ENCODE assay signal across 9 cellular contexts in genomic region chr3:171269557-171269956, GRCh38.
A peak's percentile ranks its signal among the peaks of the same experiment; 100 is the strongest.
DNase-seq lines count a peak whose midpoint lies in the region; ATAC-seq and TF ChIP-seq lines count a peak whose summit lies in the region.
"Had no signal": no experiment of that assay in that cellular context is flagged by ENCODE, and none has a peak within 500 bp of the region (broad histone marks: within the 10 kb centered on the region; RNA-seq: fewer than 3 reads in every experiment).

No MANE protein-coding gene starts in this region.

- POLR2A ChIA-PET in GM10248 (lab: Yijun Ruan, JAX), result no interaction called here

- CTCF ChIA-PET in GM10248 (lab: Yijun Ruan, JAX), result interaction anchor here (1.0 to 4.8 kb wide), 11 partner anchors 10 to 112 kb away, joined by 3 to 34 read pairs (median 5); no protein-coding TSS in a partner anchor

- no peaks in the 10 kb centered on the region for H3K9me3 Mint-ChIP-seq in immature natural killer cell

- H3K36me3 Mint-ChIP-seq in immature natural killer cell, result peaks cover 0 to under 1% (median 0%) of the 10 kb centered on the region in 3 donors

- peak overlapping the region; percentile 7 to 60 (median 54) for H3K4me3 Mint-ChIP-seq in immature natural killer cell

- intact Hi-C loops in heart left ventricle (cut with DNase I), result no loop called here

- no peak for TF ChIP-seq POLR2A in heart left ventricle (IDR thresholded peaks at IDR 0.05)

- H3K27me3 ChIP-seq in heart left ventricle, result no peaks in the 10 kb centered on the region
- H3K27me3 ChIP-seq: adrenal gland had no signal

- ATAC-seq in GM18867 (IDR thresholded peaks at IDR 0.05; ENCODE audit: unreplicated experiment) (peak; percentile 35), GM21717 (IDR thresholded peaks at IDR 0.05; ENCODE audit: unreplicated experiment) (peak; percentile 44), heart left ventricle (no peak)

- peaks cover 0 to 46% (median 32%) of the 10 kb centered on the region in 12 donors for H3K4me1 ChIP-seq in heart left ventricle

- no peaks in the 10 kb centered on the region for H3K9me3 ChIP-seq in heart left ventricle
- H3K9me3 ChIP-seq: adrenal gland had no signal

- no peak overlapping the region for H3K4me3 ChIP-seq in heart left ventricle
- H3K4me3 ChIP-seq: adrenal gland had no signal

- H3K27ac ChIP-seq in heart left ventricle, result peak overlapping the region in 1 of 12 donors; percentile 27
- H3K27ac ChIP-seq: adrenal gland had no signal

- H3K4me1 Mint-ChIP-seq in immature natural killer cell, result peaks cover 62 to 93% of the 10 kb centered on the region in 2 donors

- DNase-seq in M059J (ENCODE audit: low read depth), result peak; percentile 47
- DNase-seq in immature natural killer cell, result peak in 1 of 3 donors; percentile 17
- no peak for DNase-seq in heart left ventricle
- no peak for DNase-seq in GM10248 (ENCODE audit: extremely low spot score)
- no peak for DNase-seq in stimulated activated CD4-positive, alpha-beta T cell treated with anti-CD3 and anti-CD28 coated beads, Interleukin-2, amount 100 ng/mL, for 24 hours
- DNase-seq: adrenal gland, NCI-H1105 treated with DMSO at 0.1 percent for 48 hours had no signal

- H3K27me3 Mint-ChIP-seq in immature natural killer cell (ENCODE audit: low read depth in 3 of 3), result peaks cover 0 to 4% (median 0%) of the 10 kb centered on the region in 3 donors

- TF ChIP-seq CTCF in heart left ventricle (IDR thresholded peaks at IDR 0.05), result no peak
- no peak for TF ChIP-seq CTCF in GM10248 (IDR thresholded peaks at IDR 0.05; ENCODE audit: control extremely low read depth, extremely low read depth, low read depth, missing control alignments)

- H3K36me3 ChIP-seq in heart left ventricle, result no peaks in the 10 kb centered on the region
- H3K36me3 ChIP-seq: adrenal gland had no signal

- peak overlapping the region in 5 of 6 donors; percentile 1 to 69 (median 47) for H3K27ac Mint-ChIP-seq in immature natural killer cell

Comparison
In these comparisons a context has a peak if more than half of its experiments do, and no peak if none do; other contexts are left out.
1. ATAC-seq: peak in GM18867 (single experiment) and GM21717 (single experiment); none in heart left ventricle (0 of 4).